ENCODE assay signal across 15 cellular contexts in genomic region chr10:30241422-30242110, GRCh38.
"Had no signal": no experiment of that assay in that cellular context is flagged by ENCODE, and none has a peak within 500 bp of the region (broad histone marks: within the 10 kb centered on the region; RNA-seq: fewer than 3 reads in every experiment).

No MANE protein-coding gene starts in this region.

- DNase-seq: activated CD4-positive, alpha-beta T cell treated with anti-CD3 and anti-CD28 coated beads for 36 hours; activated gamma-delta T cell; activated T-cell treated with anti-CD3 and anti-CD28 coated beads, Interleukin-2, amount 50 U/mL, for 48 hours; kidney; left lung; natural killer cell; stimulated activated CD4-positive, alpha-beta T cell treated with anti-CD3 and anti-CD28 coated beads, Interleukin-15, amount 100 ng/mL, for 24 hours; stimulated activated CD4-positive, alpha-beta T cell treated with anti-CD3 and anti-CD28 coated beads, Interleukin-4, amount 100 ng/mL, for 1 hour; stimulated activated naive CD4-positive, alpha-beta T cell treated with Interleukin-2 at 50 U/mL for 16 hours; transverse colon had no signal

- H3K9me3 ChIP-seq: left lung, neutrophil, right atrium auricular region, transverse colon had no signal

- H3K4me1 ChIP-seq: right atrium auricular region, transverse colon had no signal

- H3K36me3 ChIP-seq: cardiac muscle cell, left lung, neutrophil, right atrium auricular region, transverse colon had no signal

- ATAC-seq: activated naive CD4-positive, alpha-beta T cell treated with anti-CD3 and anti-CD28 coated beads, Interleukin-2, amount 50 U/mL, for 72 hours had no signal

- H3K4me3 ChIP-seq: cardiac muscle cell, left lung, right atrium auricular region, skin epidermis, transverse colon had no signal

- H3K27ac ChIP-seq: cardiac muscle cell, left lung, neutrophil, right atrium auricular region, skin epidermis, transverse colon had no signal

- H3K27me3 ChIP-seq: cardiac muscle cell, left lung, neutrophil, right atrium auricular region, transverse colon had no signal
